ENCODE assay signal across 1 cellular context in genomic region chr6:158852312-158853071, GRCh38.
TF ChIP-seq lines count a peak whose summit lies in the region.

No MANE protein-coding gene starts in this region.

TF ChIP-seq in GM23338, 12 proteins besides CTCF, POLR2A, EP300 and RAD21 (continued from another document):
- TF ChIP-seq, protein P1, sequence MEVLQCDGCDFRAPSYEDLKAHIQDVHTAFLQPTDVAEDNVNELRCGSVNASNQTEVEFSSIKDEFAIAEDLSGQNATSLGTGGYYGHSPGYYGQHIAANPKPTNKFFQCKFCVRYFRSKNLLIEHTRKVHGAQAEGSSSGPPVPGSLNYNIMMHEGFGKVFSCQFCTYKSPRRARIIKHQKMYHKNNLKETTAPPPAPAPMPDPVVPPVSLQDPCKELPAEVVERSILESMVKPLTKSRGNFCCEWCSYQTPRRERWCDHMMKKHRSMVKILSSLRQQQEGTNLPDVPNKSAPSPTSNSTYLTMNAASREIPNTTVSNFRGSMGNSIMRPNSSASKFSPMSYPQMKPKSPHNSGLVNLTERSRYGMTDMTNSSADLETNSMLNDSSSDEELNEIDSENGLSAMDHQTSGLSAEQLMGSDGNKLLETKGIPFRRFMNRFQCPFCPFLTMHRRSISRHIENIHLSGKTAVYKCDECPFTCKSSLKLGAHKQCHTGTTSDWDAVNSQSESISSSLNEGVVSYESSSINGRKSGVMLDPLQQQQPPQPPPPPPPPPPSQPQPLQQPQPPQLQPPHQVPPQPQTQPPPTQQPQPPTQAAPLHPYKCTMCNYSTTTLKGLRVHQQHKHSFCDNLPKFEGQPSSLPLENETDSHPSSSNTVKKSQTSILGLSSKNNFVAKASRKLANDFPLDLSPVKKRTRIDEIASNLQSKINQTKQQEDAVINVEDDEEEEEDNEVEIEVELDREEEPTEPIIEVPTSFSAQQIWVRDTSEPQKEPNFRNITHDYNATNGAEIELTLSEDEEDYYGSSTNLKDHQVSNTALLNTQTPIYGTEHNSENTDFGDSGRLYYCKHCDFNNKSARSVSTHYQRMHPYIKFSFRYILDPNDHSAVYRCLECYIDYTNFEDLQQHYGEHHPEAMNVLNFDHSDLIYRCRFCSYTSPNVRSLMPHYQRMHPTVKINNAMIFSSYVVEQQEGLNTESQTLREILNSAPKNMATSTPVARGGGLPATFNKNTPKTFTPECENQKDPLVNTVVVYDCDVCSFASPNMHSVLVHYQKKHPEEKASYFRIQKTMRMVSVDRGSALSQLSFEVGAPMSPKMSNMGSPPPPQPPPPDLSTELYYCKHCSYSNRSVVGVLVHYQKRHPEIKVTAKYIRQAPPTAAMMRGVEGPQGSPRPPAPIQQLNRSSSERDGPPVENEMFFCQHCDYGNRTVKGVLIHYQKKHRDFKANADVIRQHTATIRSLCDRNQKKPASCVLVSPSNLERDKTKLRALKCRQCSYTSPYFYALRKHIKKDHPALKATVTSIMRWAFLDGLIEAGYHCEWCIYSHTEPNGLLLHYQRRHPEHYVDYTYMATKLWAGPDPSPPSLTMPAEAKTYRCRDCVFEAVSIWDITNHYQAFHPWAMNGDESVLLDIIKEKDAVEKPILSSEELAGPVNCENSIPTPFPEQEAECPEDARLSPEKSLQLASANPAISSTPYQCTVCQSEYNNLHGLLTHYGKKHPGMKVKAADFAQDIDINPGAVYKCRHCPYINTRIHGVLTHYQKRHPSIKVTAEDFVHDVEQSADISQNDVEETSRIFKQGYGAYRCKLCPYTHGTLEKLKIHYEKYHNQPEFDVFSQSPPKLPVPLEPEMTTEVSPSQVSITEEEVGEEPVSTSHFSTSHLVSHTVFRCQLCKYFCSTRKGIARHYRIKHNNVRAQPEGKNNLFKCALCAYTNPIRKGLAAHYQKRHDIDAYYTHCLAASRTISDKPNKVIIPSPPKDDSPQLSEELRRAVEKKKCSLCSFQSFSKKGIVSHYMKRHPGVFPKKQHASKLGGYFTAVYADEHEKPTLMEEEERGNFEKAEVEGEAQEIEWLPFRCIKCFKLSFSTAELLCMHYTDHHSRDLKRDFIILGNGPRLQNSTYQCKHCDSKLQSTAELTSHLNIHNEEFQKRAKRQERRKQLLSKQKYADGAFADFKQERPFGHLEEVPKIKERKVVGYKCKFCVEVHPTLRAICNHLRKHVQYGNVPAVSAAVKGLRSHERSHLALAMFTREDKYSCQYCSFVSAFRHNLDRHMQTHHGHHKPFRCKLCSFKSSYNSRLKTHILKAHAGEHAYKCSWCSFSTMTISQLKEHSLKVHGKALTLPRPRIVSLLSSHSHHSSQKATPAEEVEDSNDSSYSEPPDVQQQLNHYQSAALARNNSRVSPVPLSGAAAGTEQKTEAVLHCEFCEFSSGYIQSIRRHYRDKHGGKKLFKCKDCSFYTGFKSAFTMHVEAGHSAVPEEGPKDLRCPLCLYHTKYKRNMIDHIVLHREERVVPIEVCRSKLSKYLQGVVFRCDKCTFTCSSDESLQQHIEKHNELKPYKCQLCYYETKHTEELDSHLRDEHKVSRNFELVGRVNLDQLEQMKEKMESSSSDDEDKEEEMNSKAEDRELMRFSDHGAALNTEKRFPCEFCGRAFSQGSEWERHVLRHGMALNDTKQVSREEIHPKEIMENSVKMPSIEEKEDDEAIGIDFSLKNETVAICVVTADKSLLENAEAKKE (CRISPR knock-in tag; IDR thresholded peaks at IDR 0.05), result no peak
- TF ChIP-seq STAT1 (IDR thresholded peaks at IDR 0.05; ENCODE audit: unreplicated experiment) (no peak), EZH2 (IDR thresholded peaks at IDR 0.05; ENCODE audit: low read depth, unreplicated experiment) (no peak), POLR2AphosphoS5 (IDR thresholded peaks at IDR 0.05; ENCODE audit: low read depth) (no peak)
- TF ChIP-seq, protein P2, sequence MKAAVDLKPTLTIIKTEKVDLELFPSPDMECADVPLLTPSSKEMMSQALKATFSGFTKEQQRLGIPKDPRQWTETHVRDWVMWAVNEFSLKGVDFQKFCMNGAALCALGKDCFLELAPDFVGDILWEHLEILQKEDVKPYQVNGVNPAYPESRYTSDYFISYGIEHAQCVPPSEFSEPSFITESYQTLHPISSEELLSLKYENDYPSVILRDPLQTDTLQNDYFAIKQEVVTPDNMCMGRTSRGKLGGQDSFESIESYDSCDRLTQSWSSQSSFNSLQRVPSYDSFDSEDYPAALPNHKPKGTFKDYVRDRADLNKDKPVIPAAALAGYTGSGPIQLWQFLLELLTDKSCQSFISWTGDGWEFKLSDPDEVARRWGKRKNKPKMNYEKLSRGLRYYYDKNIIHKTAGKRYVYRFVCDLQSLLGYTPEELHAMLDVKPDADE (IDR thresholded peaks at IDR 0.05), result no peak
